ENCODE assay signal across 16 cellular contexts in the genomic region with DNA sequence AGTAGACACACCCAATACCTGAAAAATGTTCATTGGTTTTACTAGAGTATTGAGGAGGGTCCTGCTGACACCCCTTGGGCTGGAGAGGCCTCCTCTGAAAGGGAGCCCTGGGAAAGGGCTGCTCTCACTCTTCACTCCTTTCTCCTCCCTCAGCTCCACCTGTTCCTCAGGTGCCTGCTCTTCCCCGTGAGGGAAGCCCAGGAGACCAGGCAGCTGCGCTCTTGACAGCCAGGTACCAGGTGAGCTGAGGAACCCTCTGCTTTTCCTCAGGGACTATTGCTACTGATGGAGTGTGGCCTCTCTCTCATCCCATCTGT. TPM values are rescaled to one million over a fixed set of nuclear protein-coding genes. Genes with fewer than 3 reads are reported as not detected.
DNase-seq lines count a peak whose midpoint lies in the region; ATAC-seq lines count a peak whose summit lies in the region.
"Had no signal": no experiment of that assay in that cellular context is flagged by ENCODE, and none has a peak within 500 bp of the region (broad histone marks: within the 10 kb centered on the region; RNA-seq: fewer than 3 reads in every experiment).

No MANE protein-coding gene starts in this region.

- H3K27ac ChIP-seq in mesodermal cell (ENCODE audit: low read depth, low read length, severe bottlenecking) (peak overlapping the region; percentile 98), subcutaneous abdominal adipose tissue (ENCODE audit: low read depth, low read length) (peak overlapping the region; percentile 69)

- H3K4me1 Mint-ChIP-seq in activated T-cell treated with anti-CD3 and anti-CD28 coated beads, Interleukin-2, amount 50 U/mL, for 24 hours (ENCODE audit: low read depth): peaks cover 58% of the 10 kb centered on the region
- peaks cover 54% of the 10 kb centered on the region for H3K4me1 Mint-ChIP-seq in activated naive CD8-positive, alpha-beta T cell treated with anti-CD3 and anti-CD28 coated beads for 36 hours

- DNase-seq in activated T-cell treated with anti-CD3 and anti-CD28 coated beads, Interleukin-2, amount 50 U/mL, for 24 hours: no peak
- DNase-seq in activated T-cell treated with anti-CD3 and anti-CD28 coated beads for 4 hours (no peak), mesenteric fat pad (ENCODE audit: low spot score) (no peak), Right ventricle myocardium inferior (ENCODE audit: missing footprints) (no peak), NAMALWA (ENCODE audit: low spot score) (no peak)
- DNase-seq in activated naive CD8-positive, alpha-beta T cell treated with anti-CD3 and anti-CD28 coated beads for 36 hours: no peak
- DNase-seq: activated CD4-positive, CD25-positive, alpha-beta regulatory T cell; activated CD8-positive, alpha-beta memory T cell treated with anti-CD3 and anti-CD28 coated beads, Interleukin-2, amount 50 U/mL, for 4 hours; adrenal gland; NCI-H1930; NCI-H69; posterior cingulate gyrus; SW 1271 had no signal

- no peak for ATAC-seq in Right ventricle myocardium inferior

- no peak overlapping the region for H3K4me3 Mint-ChIP-seq in activated T-cell treated with anti-CD3 and anti-CD28 coated beads, Interleukin-2, amount 50 U/mL, for 24 hours
- no peak overlapping the region for H3K4me3 Mint-ChIP-seq in activated naive CD8-positive, alpha-beta T cell treated with anti-CD3 and anti-CD28 coated beads for 36 hours

- WGBS in mesodermal cell (ENCODE audit: insufficient coverage in 2 of 2), 2 experiments: 93 to 100% methylated on average over 1 to 2 of the region's 2 CpGs

- H3K36me3 Mint-ChIP-seq in activated T-cell treated with anti-CD3 and anti-CD28 coated beads, Interleukin-2, amount 50 U/mL, for 24 hours (ENCODE audit: low read depth): peaks cover 89% of the 10 kb centered on the region
- H3K36me3 Mint-ChIP-seq in activated naive CD8-positive, alpha-beta T cell treated with anti-CD3 and anti-CD28 coated beads for 36 hours: peaks cover 56% of the 10 kb centered on the region

- intact Hi-C loops in Right ventricle myocardium inferior (cut with DNase I): no loop called here

- peaks cover 64% of the 10 kb centered on the region for H3K36me3 ChIP-seq in mesodermal cell (ENCODE audit: control insufficient read depth, insufficient read depth, low read length)
- H3K36me3 ChIP-seq in subcutaneous abdominal adipose tissue (ENCODE audit: control insufficient read depth in 5 of 5, insufficient read depth in 5 of 5, low read length in 5 of 5): peaks cover 30 to 62% (median 55%) of the 10 kb centered on the region in 5 donors

- H3K9me3 ChIP-seq in mesodermal cell (ENCODE audit: control insufficient read depth, low read length) (no peaks in the 10 kb centered on the region), subcutaneous abdominal adipose tissue (ENCODE audit: control insufficient read depth in 5 of 5, low read length in 5 of 5) (no peaks in the 10 kb centered on the region)
- H3K9me3 ChIP-seq: adrenal gland had no signal

- no peak overlapping the region for H3K4me3 ChIP-seq in mesodermal cell (ENCODE audit: extremely low read depth, insufficient read depth, low read length, poor library complexity, severe bottlenecking)
- H3K4me3 ChIP-seq in subcutaneous abdominal adipose tissue (ENCODE audit: low read depth in 1 of 5, low read length in 5 of 5): no peak overlapping the region
- H3K4me3 ChIP-seq: adrenal gland had no signal

- no peaks in the 10 kb centered on the region for H3K27me3 Mint-ChIP-seq in activated T-cell treated with anti-CD3 and anti-CD28 coated beads, Interleukin-2, amount 50 U/mL, for 24 hours
- H3K27me3 Mint-ChIP-seq in activated naive CD8-positive, alpha-beta T cell treated with anti-CD3 and anti-CD28 coated beads for 36 hours: no peaks in the 10 kb centered on the region

- H3K9ac ChIP-seq in subcutaneous abdominal adipose tissue (ENCODE audit: low read length in 5 of 5): peak overlapping the region in 2 of 5 donors; percentile 1 to 29

- no peaks in the 10 kb centered on the region for H3K27me3 ChIP-seq in subcutaneous abdominal adipose tissue (ENCODE audit: control insufficient read depth in 5 of 5, insufficient read depth in 4 of 5, low read length in 5 of 5)
- H3K27me3 ChIP-seq: adrenal gland had no signal

- peak overlapping the region; percentile 89 for H3K27ac Mint-ChIP-seq in activated T-cell treated with anti-CD3 and anti-CD28 coated beads, Interleukin-2, amount 50 U/mL, for 24 hours
- peak overlapping the region; percentile 86 for H3K27ac Mint-ChIP-seq in activated naive CD8-positive, alpha-beta T cell treated with anti-CD3 and anti-CD28 coated beads for 36 hours

- no peaks in the 10 kb centered on the region for H3K9me3 Mint-ChIP-seq in activated T-cell treated with anti-CD3 and anti-CD28 coated beads, Interleukin-2, amount 50 U/mL, for 24 hours
- no peaks in the 10 kb centered on the region for H3K9me3 Mint-ChIP-seq in activated naive CD8-positive, alpha-beta T cell treated with anti-CD3 and anti-CD28 coated beads for 36 hours

- H3K4me1 ChIP-seq in mesodermal cell (ENCODE audit: control insufficient read depth, insufficient read depth, low read length, poor library complexity, severe bottlenecking) (peaks cover 45% of the 10 kb centered on the region), subcutaneous abdominal adipose tissue (ENCODE audit: control insufficient read depth in 5 of 5, insufficient read depth in 5 of 5, low read length in 5 of 5) (peaks cover 2 to 36% (median 27%) of the 10 kb centered on the region in 5 donors)

RNA-seq across cellular contexts. Expression of a gene that starts 3.3 kb away (rescaled TPM):
- total RNA-seq in activated naive CD8-positive, alpha-beta T cell treated with anti-CD3 and anti-CD28 coated beads for 36 hours: 10 to 100 TPM; 57.5 to 58.9 TPM
- 45.9 TPM for polyA plus RNA-seq in mesodermal cell (2013, experiment 1 of 2)
- 47.1 TPM for polyA plus RNA-seq in mesodermal cell (2013, experiment 2 of 2)
- total RNA-seq in mesenteric fat pad (78.2 TPM), Right ventricle myocardium inferior (28.3 TPM)

RNA-seq across cellular contexts. Expression of a gene that starts 9.8 kb away (rescaled TPM):
- total RNA-seq in activated naive CD8-positive, alpha-beta T cell treated with anti-CD3 and anti-CD28 coated beads for 36 hours: 1 to 10 TPM; 5.6 to 6.0 TPM
- polyA plus RNA-seq in mesodermal cell (2013, experiment 1 of 2): 9.9 TPM
- polyA plus RNA-seq in mesodermal cell (2013, experiment 2 of 2): 11.7 TPM
- total RNA-seq in mesenteric fat pad (2.5 TPM), Right ventricle myocardium inferior (6.8 TPM)

RNA-seq across cellular contexts. Expression of a gene that starts 36.4 kb away (rescaled TPM):
- under 1 TPM; 0.42 to 0.70 TPM for total RNA-seq in activated naive CD8-positive, alpha-beta T cell treated with anti-CD3 and anti-CD28 coated beads for 36 hours
- 1.5 TPM for polyA plus RNA-seq in mesodermal cell (2013, experiment 1 of 2)
- polyA plus RNA-seq in mesodermal cell (2013, experiment 2 of 2): 1.4 TPM
- 0.55 TPM for total RNA-seq in mesenteric fat pad
- not detected for total RNA-seq in Right ventricle myocardium inferior
- total RNA-seq: endothelial cell of umbilical vein had no signal

RNA-seq across cellular contexts. Expression of a gene that starts 55.1 kb away (rescaled TPM):
- total RNA-seq in activated naive CD8-positive, alpha-beta T cell treated with anti-CD3 and anti-CD28 coated beads for 36 hours: 10 to 100 TPM; 29.7 to 30.1 TPM
- 7.3 TPM for polyA plus RNA-seq in mesodermal cell (2013, experiment 1 of 2)
- 7.6 TPM for polyA plus RNA-seq in mesodermal cell (2013, experiment 2 of 2)
- total RNA-seq in mesenteric fat pad (10.9 TPM), Right ventricle myocardium inferior (8.1 TPM)

RNA-seq across cellular contexts. Expression of a gene that starts 57.2 kb away (rescaled TPM):
- 1 to 10 TPM; 8.0 to 8.3 TPM for total RNA-seq in activated naive CD8-positive, alpha-beta T cell treated with anti-CD3 and anti-CD28 coated beads for 36 hours
- polyA plus RNA-seq in mesodermal cell (2013, experiment 1 of 2): 15.0 TPM
- 15.1 TPM for polyA plus RNA-seq in mesodermal cell (2013, experiment 2 of 2)
- total RNA-seq in mesenteric fat pad (5.7 TPM), Right ventricle myocardium inferior (6.7 TPM)
